8 cellular contexts compared by ENCODE assay signal in the genomic region with DNA sequence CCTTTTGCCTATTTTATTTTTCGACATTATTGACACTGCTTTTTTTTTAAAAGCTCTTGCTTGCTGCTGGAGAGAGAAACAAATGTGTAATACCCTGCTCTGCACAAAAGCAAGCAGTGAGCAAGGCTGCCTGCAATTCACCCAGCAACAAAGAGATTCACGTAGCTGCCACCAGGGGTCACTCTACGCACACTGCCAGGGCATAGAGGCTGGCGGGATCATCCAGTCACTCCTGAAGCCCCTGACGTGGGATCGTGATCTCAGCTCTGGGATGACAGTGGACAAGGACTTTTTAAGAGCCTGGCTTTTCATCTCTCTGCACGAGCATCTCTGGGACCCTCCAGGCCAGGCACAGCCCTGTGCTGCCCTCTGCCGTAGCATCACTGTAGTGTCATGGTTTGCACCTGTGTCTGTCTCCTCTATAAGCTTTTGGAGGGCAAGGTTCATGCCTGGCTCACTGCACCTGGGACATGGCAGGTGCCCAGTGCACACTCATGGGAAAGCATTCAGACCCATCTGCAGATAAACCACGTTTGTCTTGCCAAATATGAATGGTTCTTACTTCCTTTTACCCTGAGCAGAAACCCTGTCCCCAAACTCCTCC. TPM values are rescaled to one million over a fixed set of nuclear protein-coding genes. Genes with fewer than 3 reads are reported as not detected.
DNase-seq lines count a peak whose midpoint lies in the region; ATAC-seq and TF ChIP-seq lines count a peak whose summit lies in the region.

No MANE protein-coding gene starts in this region.

- no peaks in the 10 kb centered on the region for H3K36me3 Mint-ChIP-seq in memory B cell

- DNase-seq in A172 (ENCODE audit: low spot score) (peak; percentile 70), GM12865 (ENCODE audit: low read depth) (peak; percentile 71), NCI-H2107 (lab: John Stamatoyannopoulos, UW) (peak; percentile 5), memory B cell (ENCODE audit: low spot score in 2 of 2) (peak; percentile 14 to 21)
- peak; percentile 55 for DNase-seq in activated CD4-positive, alpha-beta T cell treated with anti-CD3 and anti-CD28 coated beads for 48 hours
- DNase-seq in effector CD4-positive, alpha-beta T cell = peak; percentile 18
- peak; percentile 58 for DNase-seq in stimulated activated CD8-positive, alpha-beta memory T cell treated with anti-CD3 and anti-CD28 coated beads, Interleukin-4, amount 100 ng/mL, for 48 hours

- peaks cover 10% of the 10 kb centered on the region for H3K27me3 Mint-ChIP-seq in memory B cell

- H3K9me3 Mint-ChIP-seq in memory B cell = no peaks in the 10 kb centered on the region

- H3K4me3 ChIP-seq in GM12865 (ENCODE audit: low read depth, low read length) = no peak overlapping the region

- H3K27ac Mint-ChIP-seq in memory B cell = no peak overlapping the region

- peaks cover 2% of the 10 kb centered on the region for H3K4me1 Mint-ChIP-seq in memory B cell

- H3K4me3 Mint-ChIP-seq in memory B cell = no peak overlapping the region

- TF ChIP-seq CTCF in GM12865 (IDR thresholded peaks at IDR 0.05; ENCODE audit: insufficient read depth, low read depth, low read length, missing control alignments) = peak; percentile 96

- peak; percentile 66 for ATAC-seq in HG02885 (IDR thresholded peaks at IDR 0.05; ENCODE audit: poor library complexity, unreplicated experiment)
- no peak for ATAC-seq in memory B cell (ENCODE audit: low read depth)

RNA-seq across cellular contexts. Expression of a gene that starts 19.8 kb away (rescaled TPM):
- under 0.01 and 0.12 TPM in 2 replicates for total RNA-seq in A172 (2014; rRNA removed; shearing (Covaris generic))

Comparison
In these comparisons a context has a peak if more than half of its experiments do, and no peak if none do; other contexts are left out.
1. DNase-seq: peak in every context shown above with its lines; median percentile 71 in GM12865; 70 in A172; 58 in stimulated activated CD8-positive, alpha-beta memory T cell treated with anti-CD3 and anti-CD28 coated beads, Interleukin-4, amount 100 ng/mL, for 48 hours; 55 in activated CD4-positive, alpha-beta T cell treated with anti-CD3 and anti-CD28 coated beads for 48 hours; 18 in effector CD4-positive, alpha-beta T cell; 18 in memory B cell; 5 in NCI-H2107.